ENCODE assay signal across 1 cellular context in the genomic region with DNA sequence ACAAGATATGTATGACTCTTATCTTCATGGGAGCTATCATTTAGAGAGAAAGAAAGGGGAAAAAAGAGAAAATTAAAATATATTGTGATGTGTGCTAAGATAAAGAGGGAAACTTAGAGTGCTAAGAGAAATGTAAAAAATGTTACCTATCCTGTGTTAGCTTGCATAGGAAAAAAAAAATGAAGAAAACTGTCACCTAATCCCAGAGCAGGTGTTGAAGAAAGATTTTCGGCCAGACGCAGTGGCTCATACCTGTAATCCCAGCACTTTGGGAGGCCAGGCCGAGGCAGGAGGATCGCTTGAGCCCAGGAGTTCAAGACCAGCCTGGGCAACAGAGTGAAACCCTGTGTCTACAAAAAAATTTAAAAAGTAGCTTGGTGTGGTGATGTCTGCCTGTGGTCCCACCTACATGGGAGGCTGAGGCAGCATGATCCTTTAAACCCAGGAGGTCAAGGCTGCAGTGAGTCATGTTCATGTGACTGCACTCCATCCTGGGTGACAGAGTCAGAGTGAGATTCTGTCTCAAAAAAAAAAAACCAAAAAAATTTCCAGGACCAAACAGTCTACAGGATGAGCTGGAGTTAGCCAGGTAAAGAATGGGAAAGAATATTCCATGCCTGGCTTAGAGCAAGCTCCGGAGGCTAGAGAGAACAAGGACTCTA.
TF ChIP-seq lines count a peak whose summit lies in the region.

No MANE protein-coding gene starts in this region.

TF ChIP-seq in K562, 482 proteins besides CTCF, POLR2A, EP300 and RAD21 (continued from another document and continues in another):
- TF ChIP-seq, protein P1, sequence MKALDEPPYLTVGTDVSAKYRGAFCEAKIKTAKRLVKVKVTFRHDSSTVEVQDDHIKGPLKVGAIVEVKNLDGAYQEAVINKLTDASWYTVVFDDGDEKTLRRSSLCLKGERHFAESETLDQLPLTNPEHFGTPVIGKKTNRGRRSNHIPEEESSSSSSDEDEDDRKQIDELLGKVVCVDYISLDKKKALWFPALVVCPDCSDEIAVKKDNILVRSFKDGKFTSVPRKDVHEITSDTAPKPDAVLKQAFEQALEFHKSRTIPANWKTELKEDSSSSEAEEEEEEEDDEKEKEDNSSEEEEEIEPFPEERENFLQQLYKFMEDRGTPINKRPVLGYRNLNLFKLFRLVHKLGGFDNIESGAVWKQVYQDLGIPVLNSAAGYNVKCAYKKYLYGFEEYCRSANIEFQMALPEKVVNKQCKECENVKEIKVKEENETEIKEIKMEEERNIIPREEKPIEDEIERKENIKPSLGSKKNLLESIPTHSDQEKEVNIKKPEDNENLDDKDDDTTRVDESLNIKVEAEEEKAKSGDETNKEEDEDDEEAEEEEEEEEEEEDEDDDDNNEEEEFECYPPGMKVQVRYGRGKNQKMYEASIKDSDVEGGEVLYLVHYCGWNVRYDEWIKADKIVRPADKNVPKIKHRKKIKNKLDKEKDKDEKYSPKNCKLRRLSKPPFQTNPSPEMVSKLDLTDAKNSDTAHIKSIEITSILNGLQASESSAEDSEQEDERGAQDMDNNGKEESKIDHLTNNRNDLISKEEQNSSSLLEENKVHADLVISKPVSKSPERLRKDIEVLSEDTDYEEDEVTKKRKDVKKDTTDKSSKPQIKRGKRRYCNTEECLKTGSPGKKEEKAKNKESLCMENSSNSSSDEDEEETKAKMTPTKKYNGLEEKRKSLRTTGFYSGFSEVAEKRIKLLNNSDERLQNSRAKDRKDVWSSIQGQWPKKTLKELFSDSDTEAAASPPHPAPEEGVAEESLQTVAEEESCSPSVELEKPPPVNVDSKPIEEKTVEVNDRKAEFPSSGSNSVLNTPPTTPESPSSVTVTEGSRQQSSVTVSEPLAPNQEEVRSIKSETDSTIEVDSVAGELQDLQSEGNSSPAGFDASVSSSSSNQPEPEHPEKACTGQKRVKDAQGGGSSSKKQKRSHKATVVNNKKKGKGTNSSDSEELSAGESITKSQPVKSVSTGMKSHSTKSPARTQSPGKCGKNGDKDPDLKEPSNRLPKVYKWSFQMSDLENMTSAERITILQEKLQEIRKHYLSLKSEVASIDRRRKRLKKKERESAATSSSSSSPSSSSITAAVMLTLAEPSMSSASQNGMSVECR (CRISPR knock-in tag; IDR thresholded peaks at IDR 0.05): no peak
- TF ChIP-seq SMARCA4 (IDR thresholded peaks at IDR 0.05) (peak; percentile 60), ZNF146 (CRISPR knock-in tag; IDR thresholded peaks at IDR 0.05; ENCODE audit: unreplicated experiment) (no peak), PYGO2 (tag; IDR thresholded peaks at IDR 0.05) (0 out of 2 replicates have a peak, but pooled peaks have one; percentile 12), PML (IDR thresholded peaks at IDR 0.05; ENCODE audit: low read length) (no peak), ZNF263 (CRISPR knock-in tag; IDR thresholded peaks at IDR 0.05; ENCODE audit: borderline replicate concordance) (no peak), NR4A1 (CRISPR knock-in tag; IDR thresholded peaks at IDR 0.05) (no peak), NR4A1 (tag; IDR thresholded peaks at IDR 0.05) (0 out of 2 replicates have a peak, but pooled peaks have one; percentile 72), ARID1B (IDR thresholded peaks at IDR 0.05) (peak; percentile 19; the same call in 1 of the 2 replicates), FOSL1 (tag; conservative IDR thresholded peaks at IDR 0.05) (peak; percentile 91), SRSF3 (IDR thresholded peaks at IDR 0.05; ENCODE audit: insufficient read depth, low read length) (no peak), ZNF766 (CRISPR knock-in tag; conservative IDR thresholded peaks at IDR 0.05) (0 out of 2 replicates have a peak, but pooled peaks have one; percentile 26), JUND (IDR thresholded peaks at IDR 0.05; ENCODE audit: borderline replicate concordance, low read depth, low read length) (peak; percentile 92), JUND (tag; IDR thresholded peaks at IDR 0.05; ENCODE audit: borderline replicate concordance, low read depth, low read length) (peak; percentile 80; the same call in 2 of the 3 replicates), SMARCC2 (IDR thresholded peaks at IDR 0.05; ENCODE audit: low read depth) (0 out of 2 replicates have a peak, but pooled peaks have one; percentile 15), CXXC5 (CRISPR knock-in tag; IDR thresholded peaks at IDR 0.05) (peak; percentile 34; the same call in 1 of the 2 replicates), MYBL2 (IDR thresholded peaks at IDR 0.05; ENCODE audit: low read depth) (no peak), MYBL2 (CRISPR knock-in tag; IDR thresholded peaks at IDR 0.05; ENCODE audit: borderline replicate concordance) (no peak), DLX4 (CRISPR knock-in tag; IDR thresholded peaks at IDR 0.05) (no peak), ZNF512 (tag; IDR thresholded peaks at IDR 0.05) (peak; percentile 51), SOX6 (IDR thresholded peaks at IDR 0.05) (no peak), ZNF384 (IDR thresholded peaks at IDR 0.05; ENCODE audit: low read depth, low read length) (peak; percentile 46; the same call in 1 of the 2 replicates), USF2 (CRISPR knock-in tag; IDR thresholded peaks at IDR 0.05) (peak; percentile 50; the same call in 1 of the 2 replicates), ZNF586 (CRISPR knock-in tag; conservative IDR thresholded peaks at IDR 0.05) (no peak), RBM25 (IDR thresholded peaks at IDR 0.05; ENCODE audit: low read depth, low read length, severe bottlenecking) (no peak)
- TF ChIP-seq, protein P2, sequence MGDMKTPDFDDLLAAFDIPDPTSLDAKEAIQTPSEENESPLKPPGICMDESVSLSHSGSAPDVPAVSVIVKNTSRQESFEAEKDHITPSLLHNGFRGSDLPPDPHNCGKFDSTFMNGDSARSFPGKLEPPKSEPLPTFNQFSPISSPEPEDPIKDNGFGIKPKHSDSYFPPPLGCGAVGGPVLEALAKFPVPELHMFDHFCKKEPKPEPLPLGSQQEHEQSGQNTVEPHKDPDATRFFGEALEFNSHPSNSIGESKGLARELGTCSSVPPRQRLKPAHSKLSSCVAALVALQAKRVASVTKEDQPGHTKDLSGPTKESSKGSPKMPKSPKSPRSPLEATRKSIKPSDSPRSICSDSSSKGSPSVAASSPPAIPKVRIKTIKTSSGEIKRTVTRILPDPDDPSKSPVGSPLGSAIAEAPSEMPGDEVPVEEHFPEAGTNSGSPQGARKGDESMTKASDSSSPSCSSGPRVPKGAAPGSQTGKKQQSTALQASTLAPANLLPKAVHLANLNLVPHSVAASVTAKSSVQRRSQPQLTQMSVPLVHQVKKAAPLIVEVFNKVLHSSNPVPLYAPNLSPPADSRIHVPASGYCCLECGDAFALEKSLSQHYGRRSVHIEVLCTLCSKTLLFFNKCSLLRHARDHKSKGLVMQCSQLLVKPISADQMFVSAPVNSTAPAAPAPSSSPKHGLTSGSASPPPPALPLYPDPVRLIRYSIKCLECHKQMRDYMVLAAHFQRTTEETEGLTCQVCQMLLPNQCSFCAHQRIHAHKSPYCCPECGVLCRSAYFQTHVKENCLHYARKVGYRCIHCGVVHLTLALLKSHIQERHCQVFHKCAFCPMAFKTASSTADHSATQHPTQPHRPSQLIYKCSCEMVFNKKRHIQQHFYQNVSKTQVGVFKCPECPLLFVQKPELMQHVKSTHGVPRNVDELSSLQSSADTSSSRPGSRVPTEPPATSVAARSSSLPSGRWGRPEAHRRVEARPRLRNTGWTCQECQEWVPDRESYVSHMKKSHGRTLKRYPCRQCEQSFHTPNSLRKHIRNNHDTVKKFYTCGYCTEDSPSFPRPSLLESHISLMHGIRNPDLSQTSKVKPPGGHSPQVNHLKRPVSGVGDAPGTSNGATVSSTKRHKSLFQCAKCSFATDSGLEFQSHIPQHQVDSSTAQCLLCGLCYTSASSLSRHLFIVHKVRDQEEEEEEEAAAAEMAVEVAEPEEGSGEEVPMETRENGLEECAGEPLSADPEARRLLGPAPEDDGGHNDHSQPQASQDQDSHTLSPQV (IDR thresholded peaks at IDR 0.05): 0 out of 2 replicates have a peak, but pooled peaks have one; percentile 29
- TF ChIP-seq, protein P3, sequence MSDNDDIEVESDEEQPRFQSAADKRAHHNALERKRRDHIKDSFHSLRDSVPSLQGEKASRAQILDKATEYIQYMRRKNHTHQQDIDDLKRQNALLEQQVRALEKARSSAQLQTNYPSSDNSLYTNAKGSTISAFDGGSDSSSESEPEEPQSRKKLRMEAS (CRISPR knock-in tag; IDR thresholded peaks at IDR 0.05): peak; percentile 27; the same call in 1 of the 2 replicates
- TF ChIP-seq, protein P4, sequence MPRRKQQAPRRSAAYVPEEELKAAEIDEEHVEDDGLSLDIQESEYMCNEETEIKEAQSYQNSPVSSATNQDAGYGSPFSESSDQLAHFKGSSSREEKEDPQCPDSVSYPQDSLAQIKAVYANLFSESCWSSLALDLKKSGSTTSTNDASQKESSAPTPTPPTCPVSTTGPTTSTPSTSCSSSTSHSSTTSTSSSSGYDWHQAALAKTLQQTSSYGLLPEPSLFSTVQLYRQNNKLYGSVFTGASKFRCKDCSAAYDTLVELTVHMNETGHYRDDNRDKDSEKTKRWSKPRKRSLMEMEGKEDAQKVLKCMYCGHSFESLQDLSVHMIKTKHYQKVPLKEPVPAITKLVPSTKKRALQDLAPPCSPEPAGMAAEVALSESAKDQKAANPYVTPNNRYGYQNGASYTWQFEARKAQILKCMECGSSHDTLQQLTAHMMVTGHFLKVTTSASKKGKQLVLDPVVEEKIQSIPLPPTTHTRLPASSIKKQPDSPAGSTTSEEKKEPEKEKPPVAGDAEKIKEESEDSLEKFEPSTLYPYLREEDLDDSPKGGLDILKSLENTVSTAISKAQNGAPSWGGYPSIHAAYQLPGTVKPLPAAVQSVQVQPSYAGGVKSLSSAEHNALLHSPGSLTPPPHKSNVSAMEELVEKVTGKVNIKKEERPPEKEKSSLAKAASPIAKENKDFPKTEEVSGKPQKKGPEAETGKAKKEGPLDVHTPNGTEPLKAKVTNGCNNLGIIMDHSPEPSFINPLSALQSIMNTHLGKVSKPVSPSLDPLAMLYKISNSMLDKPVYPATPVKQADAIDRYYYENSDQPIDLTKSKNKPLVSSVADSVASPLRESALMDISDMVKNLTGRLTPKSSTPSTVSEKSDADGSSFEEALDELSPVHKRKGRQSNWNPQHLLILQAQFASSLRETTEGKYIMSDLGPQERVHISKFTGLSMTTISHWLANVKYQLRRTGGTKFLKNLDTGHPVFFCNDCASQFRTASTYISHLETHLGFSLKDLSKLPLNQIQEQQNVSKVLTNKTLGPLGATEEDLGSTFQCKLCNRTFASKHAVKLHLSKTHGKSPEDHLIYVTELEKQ (CRISPR knock-in tag; IDR thresholded peaks at IDR 0.05): no peak
- TF ChIP-seq, protein P5, sequence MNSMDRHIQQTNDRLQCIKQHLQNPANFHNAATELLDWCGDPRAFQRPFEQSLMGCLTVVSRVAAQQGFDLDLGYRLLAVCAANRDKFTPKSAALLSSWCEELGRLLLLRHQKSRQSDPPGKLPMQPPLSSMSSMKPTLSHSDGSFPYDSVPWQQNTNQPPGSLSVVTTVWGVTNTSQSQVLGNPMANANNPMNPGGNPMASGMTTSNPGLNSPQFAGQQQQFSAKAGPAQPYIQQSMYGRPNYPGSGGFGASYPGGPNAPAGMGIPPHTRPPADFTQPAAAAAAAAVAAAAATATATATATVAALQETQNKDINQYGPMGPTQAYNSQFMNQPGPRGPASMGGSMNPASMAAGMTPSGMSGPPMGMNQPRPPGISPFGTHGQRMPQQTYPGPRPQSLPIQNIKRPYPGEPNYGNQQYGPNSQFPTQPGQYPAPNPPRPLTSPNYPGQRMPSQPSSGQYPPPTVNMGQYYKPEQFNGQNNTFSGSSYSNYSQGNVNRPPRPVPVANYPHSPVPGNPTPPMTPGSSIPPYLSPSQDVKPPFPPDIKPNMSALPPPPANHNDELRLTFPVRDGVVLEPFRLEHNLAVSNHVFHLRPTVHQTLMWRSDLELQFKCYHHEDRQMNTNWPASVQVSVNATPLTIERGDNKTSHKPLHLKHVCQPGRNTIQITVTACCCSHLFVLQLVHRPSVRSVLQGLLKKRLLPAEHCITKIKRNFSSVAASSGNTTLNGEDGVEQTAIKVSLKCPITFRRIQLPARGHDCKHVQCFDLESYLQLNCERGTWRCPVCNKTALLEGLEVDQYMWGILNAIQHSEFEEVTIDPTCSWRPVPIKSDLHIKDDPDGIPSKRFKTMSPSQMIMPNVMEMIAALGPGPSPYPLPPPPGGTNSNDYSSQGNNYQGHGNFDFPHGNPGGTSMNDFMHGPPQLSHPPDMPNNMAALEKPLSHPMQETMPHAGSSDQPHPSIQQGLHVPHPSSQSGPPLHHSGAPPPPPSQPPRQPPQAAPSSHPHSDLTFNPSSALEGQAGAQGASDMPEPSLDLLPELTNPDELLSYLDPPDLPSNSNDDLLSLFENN (IDR thresholded peaks at IDR 0.05; ENCODE audit: low read depth in 2 of 2, low read length in 2 of 2): no peak
